In genomic region chr9:5628530-5629311, GRCh38 we compare ENCODE assay signal across 8 cellular contexts. TPM values are rescaled to one million over a fixed set of nuclear protein-coding genes. Genes with fewer than 3 reads are reported as not detected.
DNase-seq lines count a peak whose midpoint lies in the region; ATAC-seq and TF ChIP-seq lines count a peak whose summit lies in the region.

TSS of gene RIC1 (plus strand) at chr9:5629107. CDS start at chr9:5629310, 203 bp downstream.

- peaks cover 62% of the 10 kb centered on the region for H3K4me1 Mint-ChIP-seq in activated T-cell treated with anti-CD3 and anti-CD28 coated beads, Interleukin-2, amount 50 U/mL, for 24 hours (ENCODE audit: low read depth)

- no peaks in the 10 kb centered on the region for H3K9me2 ChIP-seq in PC-3 (replicated peaks; ENCODE audit: low read length)

- H3K4me1 ChIP-seq in IMR-90 (ENCODE audit: control insufficient read depth, insufficient read depth, low read length) (peaks cover 2% of the 10 kb centered on the region; the same call in 1 of the 2 replicates), PC-3 (ENCODE audit: insufficient read depth, low read length) (peaks cover 44% of the 10 kb centered on the region), mucosa of rectum (ENCODE audit: control insufficient read depth in 2 of 2, insufficient read depth in 2 of 2, low read length in 2 of 2) (peaks cover 18 to 27% of the 10 kb centered on the region in 2 donors)

- H3K79me1 ChIP-seq in IMR-90 (ENCODE audit: low read depth in 1 of 2, low read length in 2 of 2) = peaks cover 9 to 38% of the 10 kb centered on the region in 2 experiments

- peaks cover 35% of the 10 kb centered on the region for H3K36me3 Mint-ChIP-seq in activated T-cell treated with anti-CD3 and anti-CD28 coated beads, Interleukin-2, amount 50 U/mL, for 24 hours (ENCODE audit: low read depth)

- peak within 1 kb of the TSS; percentile 98 for H3K4ac ChIP-seq in IMR-90 (ENCODE audit: low read depth, low read length)

- H3F3A ChIP-seq in PC-3 (ENCODE audit: low read length, unreplicated experiment) = no peaks in the 10 kb centered on the region

- no peak for TF ChIP-seq CTCF in IMR-90 (conservative IDR thresholded peaks at IDR 0.05; ENCODE audit: low read depth, low read length)
- no peak for TF ChIP-seq CTCF in PC-3 (conservative IDR thresholded peaks at IDR 0.05; ENCODE audit: low read depth, low read length)

- CTCF ChIA-PET in IMR-90 (lab: Yijun Ruan, JAX) = no interaction called here
- CTCF ChIA-PET in PC-3 (lab: Charles Lee) = no interaction called here

- peak within 1 kb of the TSS; percentile 87 for H4K5ac ChIP-seq in IMR-90 (ENCODE audit: low read depth, low read length)

- H3K4me2 ChIP-seq in IMR-90 (ENCODE audit: low read depth, low read length) = peak within 1 kb of the TSS; percentile 99
- H3K4me2 ChIP-seq in PC-3 (ENCODE audit: low read length) = peak within 1 kb of the TSS; percentile 100

- in situ Hi-C loops in IMR-90 (cut with MboI; ENCODE audit: low sequenced_read_pairs) = no loop called here

- H2AK9ac ChIP-seq in IMR-90 (replicated peaks; ENCODE audit: low read depth, low read length, poor library complexity) = peak within 1 kb of the TSS; percentile 86

- POLR2A ChIA-PET in IMR-90 (lab: Charles Lee; ENCODE audit: unreplicated experiment) (interaction anchor here (0.6 kb wide), 3 partner anchors 76 to 380 kb away, joined by 3 to 6 read pairs (median 5); a partner anchor contains a TSS), PC-3 (lab: Charles Lee; ENCODE audit: unreplicated experiment) (no interaction called here)

- dilution Hi-C loops in IMR-90 (cut with HindIII; ENCODE audit: low sequenced_read_pairs, unreplicated experiment) = no loop called here

- peak within 1 kb of the TSS; percentile 95 for H3K14ac ChIP-seq in IMR-90 (replicated peaks; ENCODE audit: low read depth, low read length)

- peak; percentile 57 for ATAC-seq in GM21528 (IDR thresholded peaks at IDR 0.05; ENCODE audit: low FRiP score, unreplicated experiment)
- peak; percentile 93 for ATAC-seq in IMR-90 (ENCODE audit: low read depth)
- ATAC-seq in PC-3 = peak; percentile 83

- peak within 1 kb of the TSS; percentile 94 for H4K91ac ChIP-seq in IMR-90 (ENCODE audit: insufficient read depth, low read depth, low read length)

- H3K4me3 ChIP-seq in IMR-90 (ENCODE audit: insufficient read depth, low read depth, low read length) (peak within 1 kb of the TSS; percentile 75), PC-3 (ENCODE audit: low read length) (peak within 1 kb of the TSS; percentile 76), mucosa of rectum (ENCODE audit: low read length in 2 of 2) (peak within 1 kb of the TSS; percentile 90 to 91)

- H3K9me1 ChIP-seq in IMR-90 (ENCODE audit: insufficient read depth, low read length) = no peaks in the 10 kb centered on the region; the same call in 1 of the 2 replicates

- H3K9ac ChIP-seq in IMR-90 (ENCODE audit: low read depth, low read length) = peak within 1 kb of the TSS; percentile 93
- peak within 1 kb of the TSS; percentile 82 for H3K9ac ChIP-seq in PC-3 (ENCODE audit: low read length)
- peak within 1 kb of the TSS; percentile 88 to 93 for H3K9ac ChIP-seq in mucosa of rectum (ENCODE audit: low read depth in 1 of 2, low read length in 2 of 2)

- peak within 1 kb of the TSS; percentile 90 for H3K18ac ChIP-seq in IMR-90 (ENCODE audit: low read depth, low read length)

- peak; percentile 78 for DNase-seq in DMS153 (lab: John Stamatoyannopoulos, UW)
- peak; percentile 89 for DNase-seq in IMR-90
- peak; percentile 85 for DNase-seq in PC-3
- peak; percentile 92 for DNase-seq in activated T-cell treated with anti-CD3 and anti-CD28 coated beads, Interleukin-2, amount 50 U/mL, for 24 hours
- peak; percentile 95 to 96 for DNase-seq in erythroblast (lab: John Stamatoyannopoulos, UW)
- peak; percentile 63 to 81 for DNase-seq in stimulated activated CD8-positive, alpha-beta memory T cell treated with anti-CD3 and anti-CD28 coated beads, Interleukin-4, amount 100 ng/mL, for 4 hours (ENCODE audit: low read depth in 2 of 2, low spot score in 1 of 2)

- H3K23ac ChIP-seq in IMR-90 (ENCODE audit: low read depth, low read length) = peak within 1 kb of the TSS; percentile 99

- no peaks in the 10 kb centered on the region for H3K27me3 Mint-ChIP-seq in activated T-cell treated with anti-CD3 and anti-CD28 coated beads, Interleukin-2, amount 50 U/mL, for 24 hours

- peak within 1 kb of the TSS; percentile 100 for H3K4me3 Mint-ChIP-seq in activated T-cell treated with anti-CD3 and anti-CD28 coated beads, Interleukin-2, amount 50 U/mL, for 24 hours

- H3K56ac ChIP-seq in IMR-90 (ENCODE audit: extremely low read depth, insufficient read depth, low read length) = peak within 1 kb of the TSS; percentile 98

- peak within 1 kb of the TSS; percentile 67 to 84 for H4K8ac ChIP-seq in IMR-90 (ENCODE audit: low read depth in 2 of 2, low read length in 2 of 2)

- peaks cover 32% of the 10 kb centered on the region for H4K20me1 ChIP-seq in IMR-90 (ENCODE audit: insufficient read depth, low read length)
- no peaks in the 10 kb centered on the region for H4K20me1 ChIP-seq in PC-3 (ENCODE audit: low read length)

- H3K27ac Mint-ChIP-seq in activated T-cell treated with anti-CD3 and anti-CD28 coated beads, Interleukin-2, amount 50 U/mL, for 24 hours = peak within 1 kb of the TSS; percentile 97

- H3K36me3 ChIP-seq in IMR-90 (ENCODE audit: control insufficient read depth, insufficient read depth, low read length) (no peaks in the 10 kb centered on the region), PC-3 (ENCODE audit: low read depth, low read length) (no peaks in the 10 kb centered on the region), mucosa of rectum (ENCODE audit: control insufficient read depth in 2 of 2, insufficient read depth in 2 of 2, low read length in 2 of 2) (no peaks in the 10 kb centered on the region)

- H2BK20ac ChIP-seq in IMR-90 (ENCODE audit: low read depth, low read length) = peak within 1 kb of the TSS; percentile 70

- H2BK120ac ChIP-seq in IMR-90 (ENCODE audit: low read depth, low read length) = peak within 1 kb of the TSS; percentile 93

- H2BK5ac ChIP-seq in IMR-90 (ENCODE audit: low read depth, low read length, poor library complexity, severe bottlenecking) = peak within 1 kb of the TSS; percentile 95

- no peak for TF ChIP-seq RAD21 in IMR-90 (IDR thresholded peaks at IDR 0.05; ENCODE audit: low read length)

- H3K9me3 ChIP-seq in IMR-90 (ENCODE audit: control insufficient read depth, insufficient read depth, low read length) = no peaks in the 10 kb centered on the region
- no peaks in the 10 kb centered on the region for H3K9me3 ChIP-seq in PC-3 (ENCODE audit: low read length)
- H3K9me3 ChIP-seq in mucosa of rectum (ENCODE audit: control insufficient read depth in 2 of 2, low read length in 2 of 2) = no peaks in the 10 kb centered on the region

- H3K27me3 ChIP-seq in IMR-90 (ENCODE audit: control insufficient read depth, insufficient read depth, low read length) (no peaks in the 10 kb centered on the region), PC-3 (ENCODE audit: low read length) (no peaks in the 10 kb centered on the region), mucosa of rectum (ENCODE audit: control insufficient read depth in 2 of 2, insufficient read depth in 2 of 2, low read length in 2 of 2) (no peaks in the 10 kb centered on the region)

- H2AFZ ChIP-seq in IMR-90 (replicated peaks; ENCODE audit: low read length, poor library complexity) = peak within 1 kb of the TSS; percentile 97
- H2AFZ ChIP-seq in PC-3 (ENCODE audit: low read length) = peak within 1 kb of the TSS; percentile 87

- no peaks in the 10 kb centered on the region for H3K9me3 Mint-ChIP-seq in activated T-cell treated with anti-CD3 and anti-CD28 coated beads, Interleukin-2, amount 50 U/mL, for 24 hours

- peak within 1 kb of the TSS; percentile 78 for H2AK5ac ChIP-seq in IMR-90 (ENCODE audit: low read depth, low read length)

- intact Hi-C loops in IMR-90 (cut with micrococcal nuclease) = no loop called here
- intact Hi-C loops in PC-3 (cut with micrococcal nuclease) = loop anchor here (2.0 kb wide), 1 partner anchor 86 kb away; no protein-coding TSS in a partner anchor

- TF ChIP-seq POLR2A in IMR-90 (IDR thresholded peaks at IDR 0.05; ENCODE audit: low read depth, low read length) = peak; percentile 93
- TF ChIP-seq POLR2A in erythroblast (IDR thresholded peaks at IDR 0.05; ENCODE audit: low read length) = peak; percentile 93

- peaks cover 91% of the 10 kb centered on the region for H3K79me2 ChIP-seq in PC-3 (ENCODE audit: low read length)

- WGBS in IMR-90 (ENCODE audit: extremely low coverage in 2 of 2, insufficient read length in 1 of 2), 2 experiments = 1% methylated on average over 46 of the region's 84 CpGs; no CpG with 5 or more reads in 1 of the 2 experiments

- H2BK15ac ChIP-seq in IMR-90 (ENCODE audit: low read depth, low read length) = peak within 1 kb of the TSS; percentile 99

- H3K27ac ChIP-seq in IMR-90 (ENCODE audit: insufficient read depth, low read length) (peak within 1 kb of the TSS; percentile 99), PC-3 (ENCODE audit: low read length) (peak within 1 kb of the TSS; percentile 81), mucosa of rectum (ENCODE audit: low read depth in 2 of 2, low read length in 2 of 2) (peak within 1 kb of the TSS; percentile 95 to 96)

- no TSS peak for BruUV-seq in IMR-90 (replicated peaks; lab: Mats Ljungman, UMichigan)
- BruUV-seq in PC-3 (replicated peaks; lab: Mats Ljungman, UMichigan) = no TSS peak

TF ChIP-seq in IMR-90, 13 proteins besides CTCF, POLR2A, EP300 and RAD21 (continues in another document):
- peak; percentile 85 for TF ChIP-seq USF2 (IDR thresholded peaks at IDR 0.05; ENCODE audit: low read depth, low read length)
- no peak for TF ChIP-seq ELK1 (IDR thresholded peaks at IDR 0.05; ENCODE audit: borderline replicate concordance, low read depth, low read length)

RNA-seq across cellular contexts. Expression of gene RIC1, which starts in this region (rescaled TPM):
- total RNA-seq in IMR-90 (2012; rRNA removed) (68.6 and 76.9 TPM in 2 replicates), PC-3 (2014; rRNA removed) (13.3 and 16.0 TPM in 2 replicates)
- 25.5 and 28.8 TPM in 2 replicates for polyA plus RNA-seq in IMR-90 (2012; rRNA removed)
- 8.9 and 9.9 TPM in 2 replicates for polyA plus RNA-seq in IMR-90 (2012; cell fraction: cytosol; rRNA removed)
- polyA plus RNA-seq in IMR-90 (2012; cell fraction: nucleus; rRNA removed; ENCODE audit: low replicate concordance) = 18.0 and 107 TPM in 2 replicates

Comparison
In these comparisons a context has a peak if more than half of its experiments do, and no peak if none do; other contexts are left out.
1. Peak in every context shown above with its lines: DNase-seq, ATAC-seq, H3K4me3 ChIP-seq and H3K27ac ChIP-seq.